ENCODE assay signal across 15 cellular contexts in the genomic region with DNA sequence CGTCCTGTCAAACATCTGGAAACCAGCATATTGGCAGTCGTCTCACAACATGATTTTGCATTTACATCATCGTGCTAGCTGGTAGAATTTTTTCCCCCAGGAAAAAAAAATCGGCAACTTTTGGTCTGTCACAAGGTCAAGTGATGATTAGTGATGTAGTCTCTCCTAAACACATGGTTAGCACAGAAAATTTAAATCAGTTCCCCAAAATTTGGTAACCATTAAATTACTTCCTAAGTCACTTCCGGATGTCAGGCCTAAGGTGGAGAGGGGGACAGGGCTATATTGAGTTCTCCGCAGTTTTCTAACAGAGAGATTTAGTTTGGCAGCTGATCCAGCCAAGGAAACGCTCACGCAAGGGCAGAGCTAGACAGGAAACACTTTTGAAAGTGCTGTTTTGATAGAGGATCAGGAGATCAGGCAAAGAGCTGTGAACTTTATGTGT.
DNase-seq lines count a peak whose midpoint lies in the region; ATAC-seq and TF ChIP-seq lines count a peak whose summit lies in the region.
"Had no signal": no experiment of that assay in that cellular context is flagged by ENCODE, and none has a peak within 500 bp of the region (broad histone marks: within the 10 kb centered on the region; RNA-seq: fewer than 3 reads in every experiment).

No MANE protein-coding gene starts in this region.

- no peaks in the 10 kb centered on the region for H4K20me1 ChIP-seq in SK-N-SH (ENCODE audit: insufficient read depth)

- H3K79me2 ChIP-seq in SK-N-SH (ENCODE audit: insufficient read depth), result no peaks in the 10 kb centered on the region

- ATAC-seq in SK-N-SH treated with all-trans-retinoic acid at 6 μM for 48 hours (no peak), lower lobe of right lung (peak in 1 of 2 donors; percentile 33), GM18502 (IDR thresholded peaks at IDR 0.05; ENCODE audit: poor library complexity, unreplicated experiment) (no peak)
- ATAC-seq: stimulated activated memory B cell treated with anti-CD40 and anti-IgM and Interleukin-4, amounts not matched to agents 10 μg/mL and 1 μg/mL and 100 μg/mL, for 72 hours had no signal

- DNase-seq in SK-N-SH, result no peak
- no peak for DNase-seq in coronary artery (ENCODE audit: low spot score)
- DNase-seq in lower lobe of right lung, result no peak
- DNase-seq in thyroid gland, result no peak
- no peak for DNase-seq in glomerular visceral epithelial cell (ENCODE audit: extremely low spot score)
- DNase-seq in G401 (ENCODE audit: low spot score), result no peak
- DNase-seq: anterior cingulate cortex; immature natural killer cell; stimulated activated CD4-positive, alpha-beta T cell treated with anti-CD3 and anti-CD28 coated beads, Interleukin-1b, Interleukin-23, amount 100 ng/mL, for 48 hours; T1000 had no signal

- H3K9me3 ChIP-seq in SK-N-SH, result no peaks in the 10 kb centered on the region
- H3K9me3 ChIP-seq in lower lobe of right lung, result no peaks in the 10 kb centered on the region
- no peaks in the 10 kb centered on the region for H3K9me3 ChIP-seq in thyroid gland

- in situ Hi-C loops in G401 (cut with HindIII; ENCODE audit: low sequenced_read_pairs), result no loop called here

- TF ChIP-seq RAD21 in SK-N-SH (IDR thresholded peaks at IDR 0.05; ENCODE audit: low read length), result no peak

- H3K36me3 ChIP-seq in SK-N-SH (replicated peaks in 1 of 2; ENCODE audit: control insufficient read depth in 1 of 2, insufficient read depth in 2 of 2, low read length in 1 of 2) (no peaks in the 10 kb centered on the region), lower lobe of right lung (no peaks in the 10 kb centered on the region), thyroid gland (no peaks in the 10 kb centered on the region)
- H3K36me3 ChIP-seq: neural progenitor cell had no signal

- CTCF ChIA-PET in SK-N-SH (lab: Yijun Ruan, JAX), result interaction anchor here (0.9 to 1.3 kb wide), 3 partner anchors 8 to 127 kb away, joined by 3 read pairs; no protein-coding TSS in a partner anchor

- no peak for TF ChIP-seq EP300 in SK-N-SH (IDR thresholded peaks at IDR 0.05; ENCODE audit: borderline replicate concordance in 1 of 2, low read depth in 1 of 2, low read length in 1 of 2)

- intact Hi-C loops in lower lobe of right lung (cut with DNase I) (no loop called here), thyroid gland (cut with DNase I) (no loop called here)

- H3K4me2 ChIP-seq in SK-N-SH, result no peak overlapping the region
- H3K4me2 ChIP-seq: neural progenitor cell had no signal

- no peak overlapping the region for H3K9ac ChIP-seq in SK-N-SH
- H3K9ac ChIP-seq: neural progenitor cell had no signal

- POLR2A ChIA-PET in SK-N-SH (lab: Yijun Ruan, JAX), result interaction anchor here (1.1 kb wide), 1 partner anchor 16 kb away, joined by 3 read pairs; no protein-coding TSS in a partner anchor

- no peaks in the 10 kb centered on the region for H3K9me2 ChIP-seq in SK-N-SH

- TF ChIP-seq POLR2A in thyroid gland (IDR thresholded peaks at IDR 0.05), result no peak

- 70% methylated on average over 8 of the region's 8 CpGs for WGBS in SK-N-SH (ENCODE audit: low lambda C conversion rate)
- WGBS in thyroid gland, 2 donors, result 52 to 68% methylated on average over 8 of the region's 8 CpGs

- H3K27ac ChIP-seq in SK-N-SH (ENCODE audit: low read depth in 2 of 2, low read length in 1 of 2), result peak overlapping the region in 1 of 2 experiments; percentile 40; a peak in 3 of 4 replicates
- peak overlapping the region; percentile 68 to 73 for H3K27ac ChIP-seq in coronary artery
- H3K27ac ChIP-seq in lower lobe of right lung, result peak overlapping the region; percentile 63
- peak overlapping the region in 2 of 3 donors; percentile 21 to 29 for H3K27ac ChIP-seq in thyroid gland
- H3K27ac ChIP-seq: 22Rv1, neural progenitor cell had no signal

- H3K4me3 ChIP-seq in SK-N-SH (ENCODE audit: low read depth in 2 of 2, low read length in 1 of 2) (no peak overlapping the region), coronary artery (no peak overlapping the region), lower lobe of right lung (no peak overlapping the region), thyroid gland (replicated peaks in 1 of 3) (no peak overlapping the region)
- H3K4me3 ChIP-seq: neural progenitor cell had no signal

- peaks cover 0 to 31% of the 10 kb centered on the region in 2 experiments; a peak in 2 of 4 replicates for H3K4me1 ChIP-seq in SK-N-SH (ENCODE audit: control insufficient read depth in 1 of 2, insufficient read depth in 2 of 2, low read depth in 1 of 2, low read length in 1 of 2)
- H3K4me1 ChIP-seq in lower lobe of right lung, result peaks cover 19% of the 10 kb centered on the region
- peaks cover 15 to 27% of the 10 kb centered on the region in 2 donors for H3K4me1 ChIP-seq in thyroid gland
- H3K4me1 ChIP-seq: neural progenitor cell had no signal

- H3K27me3 ChIP-seq in SK-N-SH (ENCODE audit: insufficient read depth) (no peaks in the 10 kb centered on the region), lower lobe of right lung (ENCODE audit: low read depth) (no peaks in the 10 kb centered on the region), thyroid gland (no peaks in the 10 kb centered on the region)
- H3K27me3 ChIP-seq: neural progenitor cell had no signal

- H2AFZ ChIP-seq in SK-N-SH (ENCODE audit: low read depth), result 0 out of 2 replicates have a peak overlapping the region, but pooled peaks have one; percentile 7
- H2AFZ ChIP-seq: neural progenitor cell had no signal

- no peaks in the 10 kb centered on the region for H3F3A ChIP-seq in SK-N-SH (replicated peaks; ENCODE audit: insufficient read depth)

- no peak for TF ChIP-seq CTCF in SK-N-SH (IDR thresholded peaks at IDR 0.05)
- TF ChIP-seq CTCF in coronary artery (IDR thresholded peaks at IDR 0.05), result no peak
- TF ChIP-seq CTCF in lower lobe of right lung (IDR thresholded peaks at IDR 0.05), result no peak
- TF ChIP-seq CTCF in thyroid gland (IDR thresholded peaks at IDR 0.05), result no peak

TF ChIP-seq in SK-N-SH, 30 proteins besides CTCF, POLR2A, EP300 and RAD21:
- no peak for TF ChIP-seq TEAD4 (IDR thresholded peaks at IDR 0.05; ENCODE audit: borderline replicate concordance, insufficient read depth)
- no peak for TF ChIP-seq POLR2AphosphoS5 (IDR thresholded peaks at IDR 0.05; ENCODE audit: low read depth, low read length)
- TF ChIP-seq SIN3A (IDR thresholded peaks at IDR 0.05; ENCODE audit: borderline replicate concordance, low read depth, low read length), result no peak
- no peak for TF ChIP-seq CHD2 (IDR thresholded peaks at IDR 0.05; ENCODE audit: low read length, partially characterized antibody)

TF ChIP-seq in SK-N-SH treated with all-trans-retinoic acid at 6 μM for 48 hours, 23 proteins besides CTCF, POLR2A, EP300 and RAD21 (continues in another document):
- no peak for TF ChIP-seq ZNF565 (CRISPR knock-in tag; conservative IDR thresholded peaks at IDR 0.05; ENCODE audit: low read depth)
- no peak for TF ChIP-seq ESRRG (CRISPR knock-in tag; IDR thresholded peaks at IDR 0.05)
- TF ChIP-seq ARNTL (CRISPR knock-in tag; IDR thresholded peaks at IDR 0.05; ENCODE audit: borderline replicate concordance, low read depth), result no peak
- no peak for TF ChIP-seq CSDC2 (CRISPR knock-in tag; IDR thresholded peaks at IDR 0.05)
- TF ChIP-seq RARB (CRISPR knock-in tag; IDR thresholded peaks at IDR 0.05), result no peak
- TF ChIP-seq SNAI2 (CRISPR knock-in tag; IDR thresholded peaks at IDR 0.05), result no peak
- no peak for TF ChIP-seq CSRNP3 (CRISPR knock-in tag; IDR thresholded peaks at IDR 0.05)
- TF ChIP-seq GLIS3 (CRISPR knock-in tag; IDR thresholded peaks at IDR 0.05), result no peak
- TF ChIP-seq OSR1 (CRISPR knock-in tag; IDR thresholded peaks at IDR 0.05), result no peak
- no peak for TF ChIP-seq ZFP3 (CRISPR knock-in tag; IDR thresholded peaks at IDR 0.05)
- TF ChIP-seq PPARA (CRISPR knock-in tag; IDR thresholded peaks at IDR 0.05; ENCODE audit: borderline replicate concordance), result no peak
- TF ChIP-seq, protein P1, sequence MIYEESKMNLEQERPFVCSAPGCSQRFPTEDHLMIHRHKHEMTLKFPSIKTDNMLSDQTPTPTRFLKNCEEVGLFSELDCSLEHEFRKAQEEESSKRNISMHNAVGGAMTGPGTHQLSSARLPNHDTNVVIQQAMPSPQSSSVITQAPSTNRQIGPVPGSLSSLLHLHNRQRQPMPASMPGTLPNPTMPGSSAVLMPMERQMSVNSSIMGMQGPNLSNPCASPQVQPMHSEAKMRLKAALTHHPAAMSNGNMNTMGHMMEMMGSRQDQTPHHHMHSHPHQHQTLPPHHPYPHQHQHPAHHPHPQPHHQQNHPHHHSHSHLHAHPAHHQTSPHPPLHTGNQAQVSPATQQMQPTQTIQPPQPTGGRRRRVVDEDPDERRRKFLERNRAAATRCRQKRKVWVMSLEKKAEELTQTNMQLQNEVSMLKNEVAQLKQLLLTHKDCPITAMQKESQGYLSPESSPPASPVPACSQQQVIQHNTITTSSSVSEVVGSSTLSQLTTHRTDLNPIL (CRISPR knock-in tag; IDR thresholded peaks at IDR 0.05; ENCODE audit: low read depth), result no peak
- no peak for TF ChIP-seq TOX (CRISPR knock-in tag; IDR thresholded peaks at IDR 0.05; ENCODE audit: borderline replicate concordance)
- no peak for TF ChIP-seq POU6F1 (CRISPR knock-in tag; IDR thresholded peaks at IDR 0.05; ENCODE audit: borderline replicate concordance, low read depth)
